10 cellular contexts compared by ENCODE assay signal in genomic region chr19:38255759-38256052, GRCh38. TPM values are rescaled to one million over a fixed set of nuclear protein-coding genes. Genes with fewer than 3 reads are reported as not detected.
DNase-seq lines count a peak whose midpoint lies in the region; ATAC-seq and TF ChIP-seq lines count a peak whose summit lies in the region.
"Had no signal": no experiment of that assay in that cellular context is flagged by ENCODE, and none has a peak within 500 bp of the region (broad histone marks: within the 10 kb centered on the region; RNA-seq: fewer than 3 reads in every experiment).

No MANE protein-coding gene starts in this region.

- H3K4me3 ChIP-seq in WERI-Rb-1 (ENCODE audit: low read depth, low read length) (peak overlapping the region; percentile 80), right cardiac atrium (ENCODE audit: low read length) (peak overlapping the region; percentile 72)

- peaks cover 38% of the 10 kb centered on the region for H3K36me3 ChIP-seq in WERI-Rb-1

- H3K27me3 Mint-ChIP-seq in progenitor cell of endocrine pancreas: peaks cover 3% of the 10 kb centered on the region

- peak overlapping the region; percentile 83 for H3K27ac Mint-ChIP-seq in progenitor cell of endocrine pancreas
- H3K27ac Mint-ChIP-seq: T-helper 17 cell had no signal

- 13% methylated on average over 10 of the region's 10 CpGs for WGBS in right cardiac atrium

- H3K4me3 Mint-ChIP-seq in progenitor cell of endocrine pancreas (ENCODE audit: low read depth): peak overlapping the region; percentile 66
- H3K4me3 Mint-ChIP-seq: T-helper 17 cell had no signal

- H3K4me1 Mint-ChIP-seq in progenitor cell of endocrine pancreas (ENCODE audit: low read depth): peaks cover 35% of the 10 kb centered on the region

- TF ChIP-seq CTCF in WERI-Rb-1 (IDR thresholded peaks at IDR 0.05; ENCODE audit: low read depth, low read length): no peak
- TF ChIP-seq CTCF in progenitor cell of endocrine pancreas (IDR thresholded peaks at IDR 0.05; ENCODE audit: unreplicated experiment): no peak
- no peak for TF ChIP-seq CTCF in GM20000 (IDR thresholded peaks at IDR 0.05; ENCODE audit: extremely low read depth, missing control alignments)

- DNase-seq in ELF-1 (ENCODE audit: low read depth, low spot score) (peak; percentile 37), WERI-Rb-1 (peak; percentile 67), right cardiac atrium (no peak), progenitor cell of endocrine pancreas (ENCODE audit: low spot score, unreplicated experiment) (no peak), GM20000 (ENCODE audit: low spot score) (no peak), dedifferentiated amniotic fluid mesenchymal stem cell (ENCODE audit: extremely low spot score) (no peak), DMS79 treated with DMSO at 0.1 percent for 48 hours (lab: John Stamatoyannopoulos, UW) (no peak)
- DNase-seq: NCI-H2081, T-helper 17 cell had no signal

- H3K9me3 Mint-ChIP-seq in progenitor cell of endocrine pancreas (ENCODE audit: low read depth): no peaks in the 10 kb centered on the region

- H3K36me3 Mint-ChIP-seq in progenitor cell of endocrine pancreas (ENCODE audit: insufficient read depth): peaks cover 2% of the 10 kb centered on the region

- intact Hi-C loops in right cardiac atrium (cut with DNase I): loop anchor here in 1 of 4 donors (5.0 to 10.0 kb wide), 2 partner anchors 62 to 351 kb away; partner anchors contain the start of genes KCNK6, SIPA1L3, WDR87 and YIF1B

- H3K9me3 ChIP-seq in WERI-Rb-1 (ENCODE audit: severe bottlenecking): no peaks in the 10 kb centered on the region
- no peaks in the 10 kb centered on the region for H3K9me3 ChIP-seq in right cardiac atrium (ENCODE audit: control insufficient read depth, low read length)

- H3K27me3 ChIP-seq in WERI-Rb-1 (ENCODE audit: insufficient read depth, low read depth, severe bottlenecking): no peaks in the 10 kb centered on the region
- H3K27me3 ChIP-seq in right cardiac atrium (ENCODE audit: control insufficient read depth, insufficient read depth): no peaks in the 10 kb centered on the region

- H3K27ac ChIP-seq in WERI-Rb-1 (peak overlapping the region; percentile 98), right cardiac atrium (ENCODE audit: low read length) (peak overlapping the region; percentile 84)

- no peak for ATAC-seq in right cardiac atrium
- ATAC-seq in HG02938 (IDR thresholded peaks at IDR 0.05; ENCODE audit: unreplicated experiment): no peak

- H3K4me1 ChIP-seq in right cardiac atrium (ENCODE audit: control insufficient read depth, insufficient read depth, low read length): peaks cover 4% of the 10 kb centered on the region

RNA-seq across cellular contexts. Expression of gene PPP1R14A, which starts 0.5 kb away (rescaled TPM):
- total RNA-seq in right cardiac atrium: 10 to 100 TPM; 13.3 to 29.0 (median 21.7) TPM
- polyA plus RNA-seq in right cardiac atrium: 51.1 TPM
- 15.2 and 17.2 TPM in 2 replicates for total RNA-seq in progenitor cell of endocrine pancreas

RNA-seq across cellular contexts. Expression of gene SPINT2, which starts 8.7 kb away (rescaled TPM):
- total RNA-seq in right cardiac atrium: 10 to 100 TPM in 3 of 4 donors, 1 to 10 TPM in 1; 9.0 to 16.6 (median 12.2) TPM
- 5.7 TPM for polyA plus RNA-seq in right cardiac atrium
- total RNA-seq in progenitor cell of endocrine pancreas: 519 and 559 TPM in 2 replicates

RNA-seq across cellular contexts. Expression of gene DPF1, which starts 31.7 kb away (rescaled TPM):
- total RNA-seq in right cardiac atrium (under 1 TPM in 1 of 4 donors, not detected in 3; 0.36 TPM), progenitor cell of endocrine pancreas (4.8 and 4.9 TPM in 2 replicates)
- 0.09 TPM for polyA plus RNA-seq in right cardiac atrium
- total RNA-seq: T-helper 17 cell had no signal

RNA-seq across cellular contexts. Expression of gene C19orf33, which starts 48.3 kb away (rescaled TPM):
- total RNA-seq in right cardiac atrium (under 1 TPM in 2 of 4 donors, not detected in 2; 0.57 to 0.89 TPM), progenitor cell of endocrine pancreas (3.0 and 3.5 TPM in 2 replicates)
- polyA plus RNA-seq in right cardiac atrium: 4.3 TPM

Comparison
In these comparisons a context has a peak if more than half of its experiments do, and no peak if none do; other contexts are left out.
1. DNase-seq: peak in ELF-1 (single experiment) and WERI-Rb-1 (single experiment); none in right cardiac atrium (0 of 3), progenitor cell of endocrine pancreas (single experiment), GM20000 (single experiment), dedifferentiated amniotic fluid mesenchymal stem cell (single experiment) and DMS79 treated with DMSO at 0.1 percent for 48 hours (single experiment).
2. RNA of gene SPINT2, which starts 8.7 kb away (total RNA-seq): 519 to 559 TPM in progenitor cell of endocrine pancreas; 9.0 to 16.6 TPM in right cardiac atrium; every median in the first group is over 10 times any median in the second.